In the genomic region with DNA sequence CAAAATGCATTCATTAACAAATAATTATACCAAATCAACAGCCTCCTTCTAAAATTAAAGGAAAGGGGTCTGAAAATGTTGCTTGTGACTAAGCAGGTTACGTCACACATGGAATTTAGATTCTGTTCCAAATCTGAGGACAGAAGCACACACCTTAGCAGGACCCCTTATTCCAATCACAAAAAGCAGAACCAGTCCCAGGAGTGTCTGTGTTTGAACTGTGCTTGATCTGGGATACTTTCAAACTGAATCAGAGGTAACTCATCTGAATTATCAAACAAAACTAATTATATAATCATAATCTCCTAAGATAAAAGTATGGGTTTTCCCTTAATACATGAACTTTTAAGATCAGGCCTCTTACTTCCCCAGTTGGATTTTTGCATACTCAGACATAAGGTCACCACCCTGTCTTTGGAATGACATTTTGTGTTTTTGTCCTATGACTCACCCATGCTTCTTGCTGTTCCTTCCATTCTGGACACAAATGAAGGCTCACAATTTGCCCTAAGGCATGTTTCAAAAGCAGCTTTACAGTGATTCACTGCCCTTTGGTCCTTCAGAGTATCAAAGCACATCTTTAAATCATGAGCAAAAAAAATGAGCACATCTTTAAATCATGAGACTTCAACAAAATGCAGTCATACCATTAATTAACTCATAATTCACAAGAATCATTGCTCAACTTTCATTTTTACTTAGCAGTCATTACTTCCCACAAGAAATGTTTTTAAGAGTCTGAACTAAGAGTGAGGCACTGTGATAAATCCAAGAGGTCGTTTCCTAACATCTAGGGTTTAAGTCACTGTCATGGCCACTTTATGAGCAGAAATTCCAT, we compare ENCODE assay signal across 9 cellular contexts. TPM values are rescaled to one million over a fixed set of nuclear protein-coding genes. Genes with fewer than 3 reads are reported as not detected.
DNase-seq lines count a peak whose midpoint lies in the region; ATAC-seq and TF ChIP-seq lines count a peak whose summit lies in the region.
"Had no signal": no experiment of that assay in that cellular context is flagged by ENCODE, and none has a peak within 500 bp of the region (broad histone marks: within the 10 kb centered on the region; RNA-seq: fewer than 3 reads in every experiment).

No MANE protein-coding gene starts in this region.

- H3K36me3 Mint-ChIP-seq in nephron progenitor cell (ENCODE audit: low read depth): peaks cover 45% of the 10 kb centered on the region
- H3K36me3 Mint-ChIP-seq in H9 (ENCODE audit: insufficient read depth in 1 of 3, low read depth in 3 of 3): no peaks in the 10 kb centered on the region
- H3K36me3 Mint-ChIP-seq in stimulated activated effector memory CD8-positive, alpha-beta T cell treated with anti-CD3 and anti-CD28 coated beads, Interleukin-12 subunit alpha, Interleukin-12 subunit beta, amount 100 ng/mL, for 72 hours: no peaks in the 10 kb centered on the region
- H3K36me3 Mint-ChIP-seq in activated CD8-positive, alpha-beta T cell treated with anti-CD3 and anti-CD28 coated beads, Interleukin-2, amount 10 ng/mL, durations not matched to agents 7 days and 5 days (ENCODE audit: low read depth): no peaks in the 10 kb centered on the region

- no peaks in the 10 kb centered on the region for H3K79me2 ChIP-seq in H9 (ENCODE audit: insufficient read depth, low read length)

- no peak overlapping the region for H3K4me3 ChIP-seq in AG10803 (ENCODE audit: low read length)

- POLR2A ChIA-PET in activated CD8-positive, alpha-beta T cell treated with anti-CD3 and anti-CD28 coated beads, Interleukin-2, amount 10 ng/mL, durations not matched to agents 7 days and 5 days (lab: Charles Lee): no interaction called here

- no peaks in the 10 kb centered on the region for H3K27me3 Mint-ChIP-seq in nephron progenitor cell (ENCODE audit: low read depth, poor library complexity)
- no peaks in the 10 kb centered on the region for H3K27me3 Mint-ChIP-seq in H9 (ENCODE audit: low read depth)
- H3K27me3 Mint-ChIP-seq in activated CD8-positive, alpha-beta T cell treated with anti-CD3 and anti-CD28 coated beads, Interleukin-2, amount 10 ng/mL, durations not matched to agents 7 days and 5 days (ENCODE audit: low read depth): no peaks in the 10 kb centered on the region

- H3K27ac Mint-ChIP-seq in nephron progenitor cell (peak overlapping the region; percentile 52), H9 (no peak overlapping the region; a peak in 1 of 7 replicates)
- H3K27ac Mint-ChIP-seq in stimulated activated effector memory CD8-positive, alpha-beta T cell treated with anti-CD3 and anti-CD28 coated beads, Interleukin-12 subunit alpha, Interleukin-12 subunit beta, amount 100 ng/mL, for 72 hours: no peak overlapping the region
- no peak overlapping the region for H3K27ac Mint-ChIP-seq in activated CD8-positive, alpha-beta T cell treated with anti-CD3 and anti-CD28 coated beads, Interleukin-2, amount 10 ng/mL, durations not matched to agents 7 days and 5 days

- H3K56ac ChIP-seq in H9 (ENCODE audit: insufficient read length, low read depth, low read length): no peak overlapping the region

- peak; percentile 100 for DNase-seq in AG10803 (ENCODE audit: low read depth)
- DNase-seq in NOMO-1 treated with DMSO at 0.1 percent for 48 hours (lab: John Stamatoyannopoulos, UW; ENCODE audit: unreplicated experiment): peak; percentile 97
- peak; percentile 97 for DNase-seq in epithelial cell of prostate (ENCODE audit: low read depth, low spot score)
- no peak for DNase-seq in nephron progenitor cell
- DNase-seq in G401 (ENCODE audit: low spot score): no peak
- DNase-seq in H9: no peak
- no peak for DNase-seq in stimulated activated effector memory CD8-positive, alpha-beta T cell treated with anti-CD3 and anti-CD28 coated beads, Interleukin-12 subunit alpha, Interleukin-12 subunit beta, amount 100 ng/mL, for 72 hours (ENCODE audit: low spot score in 2 of 2)
- DNase-seq in activated CD8-positive, alpha-beta T cell treated with anti-CD3 and anti-CD28 coated beads, Interleukin-2, amount 10 ng/mL, durations not matched to agents 7 days and 5 days: no peak
- DNase-seq: KBM-7 had no signal

- no peak overlapping the region for H3K4me2 ChIP-seq in H9 (ENCODE audit: insufficient read depth, insufficient read length, low read length)

- no peaks in the 10 kb centered on the region for H3K23me2 ChIP-seq in H9 (ENCODE audit: insufficient read length, low read depth, low read length, poor library complexity, severe bottlenecking)

- H4K91ac ChIP-seq in H9 (ENCODE audit: insufficient read length, low read depth, low read length): no peak overlapping the region

- H2BK12ac ChIP-seq in H9 (ENCODE audit: insufficient read length, low read depth, low read length): no peak overlapping the region

- in situ Hi-C loops in G401 (cut with HindIII; ENCODE audit: low sequenced_read_pairs): no loop called here

- no peaks in the 10 kb centered on the region for H3K9me3 ChIP-seq in H9 (ENCODE audit: control insufficient read depth, low read depth, low read length)

- no peak overlapping the region for H3K9ac ChIP-seq in H9 (ENCODE audit: extremely low read depth, insufficient read length, low read length)

- TF ChIP-seq CTCF in AG10803 (conservative IDR thresholded peaks at IDR 0.05; ENCODE audit: low read length): no peak
- no peak for TF ChIP-seq CTCF in nephron progenitor cell (IDR thresholded peaks at IDR 0.05)
- no peak for TF ChIP-seq CTCF in H9 (conservative IDR thresholded peaks at IDR 0.05)

- CTCF ChIA-PET in activated CD8-positive, alpha-beta T cell treated with anti-CD3 and anti-CD28 coated beads, Interleukin-2, amount 10 ng/mL, durations not matched to agents 7 days and 5 days (lab: Charles Lee): no interaction called here

- no peak overlapping the region for H2BK15ac ChIP-seq in H9 (ENCODE audit: low read depth, low read length)

- no peak overlapping the region for H3K23ac ChIP-seq in H9 (ENCODE audit: insufficient read length, low read depth, low read length)

- H3K79me1 ChIP-seq in H9 (ENCODE audit: insufficient read depth, low read depth, low read length, poor library complexity, severe bottlenecking): no peaks in the 10 kb centered on the region

- no peaks in the 10 kb centered on the region for H3K4me1 ChIP-seq in H9 (ENCODE audit: insufficient read depth, low read length)

- no peak overlapping the region for H2BK20ac ChIP-seq in H9 (ENCODE audit: low read depth, low read length, poor library complexity, severe bottlenecking)

- H3K27ac ChIP-seq in epithelial cell of prostate (peak overlapping the region; percentile 74), H9 (ENCODE audit: insufficient read length, low read depth, low read length) (no peak overlapping the region)

- ATAC-seq in stimulated activated effector memory CD8-positive, alpha-beta T cell treated with anti-CD3 and anti-CD28 coated beads, Interleukin-12 subunit alpha, Interleukin-12 subunit beta, amount 100 ng/mL, for 72 hours: no peak
- no peak for ATAC-seq in activated CD8-positive, alpha-beta T cell treated with anti-CD3 and anti-CD28 coated beads, Interleukin-2, amount 10 ng/mL, durations not matched to agents 7 days and 5 days

- no peak overlapping the region for H4K8ac ChIP-seq in H9 (replicated peaks; ENCODE audit: insufficient read length, low read depth, low read length)

- H3K27me3 ChIP-seq in H9 (ENCODE audit: insufficient read depth, low read length): no peaks in the 10 kb centered on the region

- H2BK120ac ChIP-seq in H9 (ENCODE audit: low read depth, low read length, poor library complexity, severe bottlenecking): no peak overlapping the region

- H3K9me3 Mint-ChIP-seq in nephron progenitor cell (no peaks in the 10 kb centered on the region), H9 (no peaks in the 10 kb centered on the region)
- peaks cover 14% of the 10 kb centered on the region for H3K9me3 Mint-ChIP-seq in stimulated activated effector memory CD8-positive, alpha-beta T cell treated with anti-CD3 and anti-CD28 coated beads, Interleukin-12 subunit alpha, Interleukin-12 subunit beta, amount 100 ng/mL, for 72 hours
- no peaks in the 10 kb centered on the region for H3K9me3 Mint-ChIP-seq in activated CD8-positive, alpha-beta T cell treated with anti-CD3 and anti-CD28 coated beads, Interleukin-2, amount 10 ng/mL, durations not matched to agents 7 days and 5 days (ENCODE audit: insufficient read depth)

- H2BK5ac ChIP-seq in H9 (ENCODE audit: insufficient read length, low read length): no peak overlapping the region

- H3T11ph ChIP-seq in H9 (ENCODE audit: low read length): no peak overlapping the region

- H4K5ac ChIP-seq in H9 (ENCODE audit: insufficient read length, low read depth, low read length): no peak overlapping the region

- H2AFZ ChIP-seq in H9 (ENCODE audit: low read length): no peak overlapping the region

- no peak overlapping the region for H3K14ac ChIP-seq in H9 (ENCODE audit: insufficient read depth, low read length)

- H4K20me1 ChIP-seq in H9 (ENCODE audit: control insufficient read depth, insufficient read depth, insufficient read length): no peaks in the 10 kb centered on the region

- no peak overlapping the region for H3K4me3 Mint-ChIP-seq in nephron progenitor cell
- H3K4me3 Mint-ChIP-seq in H9: no peak overlapping the region
- H3K4me3 Mint-ChIP-seq in stimulated activated effector memory CD8-positive, alpha-beta T cell treated with anti-CD3 and anti-CD28 coated beads, Interleukin-12 subunit alpha, Interleukin-12 subunit beta, amount 100 ng/mL, for 72 hours: no peak overlapping the region
- no peak overlapping the region for H3K4me3 Mint-ChIP-seq in activated CD8-positive, alpha-beta T cell treated with anti-CD3 and anti-CD28 coated beads, Interleukin-2, amount 10 ng/mL, durations not matched to agents 7 days and 5 days

- H3K4ac ChIP-seq in H9 (ENCODE audit: low read depth, low read length): no peak overlapping the region

- H2AK5ac ChIP-seq in H9 (ENCODE audit: insufficient read length, low read length): no peak overlapping the region

- no CpG with 5 or more reads among the region's 2 CpGs for WGBS in H9 (ENCODE audit: extremely low coverage, insufficient read length, low lambda C conversion rate)

- no peak overlapping the region for H3K18ac ChIP-seq in H9 (ENCODE audit: insufficient read length, low read depth, low read length)

- H3K4me1 Mint-ChIP-seq in nephron progenitor cell (peaks cover 23% of the 10 kb centered on the region), H9 (peaks cover 0 to 12% of the 10 kb centered on the region in 2 experiments; a peak in 2 of 4 replicates)
- H3K4me1 Mint-ChIP-seq in stimulated activated effector memory CD8-positive, alpha-beta T cell treated with anti-CD3 and anti-CD28 coated beads, Interleukin-12 subunit alpha, Interleukin-12 subunit beta, amount 100 ng/mL, for 72 hours: no peaks in the 10 kb centered on the region
- H3K4me1 Mint-ChIP-seq in activated CD8-positive, alpha-beta T cell treated with anti-CD3 and anti-CD28 coated beads, Interleukin-2, amount 10 ng/mL, durations not matched to agents 7 days and 5 days (ENCODE audit: low read depth): no peaks in the 10 kb centered on the region

RNA-seq across cellular contexts. Expression of a gene that starts 35.4 kb away (rescaled TPM):
- total RNA-seq in G401 (2014; rRNA removed; shearing (Covaris generic)): 12.2 and 13.8 TPM in 2 replicates
- 1.4 and 1.6 TPM in 2 replicates for total RNA-seq in H9 (2021)
- total RNA-seq in activated CD8-positive, alpha-beta T cell treated with anti-CD3 and anti-CD28 coated beads, Interleukin-2, amount 10 ng/mL, durations not matched to agents 7 days and 5 days: not detected

Comparison
In these comparisons a context has a peak if more than half of its experiments do, and no peak if none do; other contexts are left out.
1. DNase-seq: peak in AG10803 (single experiment), NOMO-1 treated with DMSO at 0.1 percent for 48 hours (single experiment) and epithelial cell of prostate (single experiment); none in nephron progenitor cell (single experiment), G401 (single experiment), H9 (single experiment), stimulated activated effector memory CD8-positive, alpha-beta T cell treated with anti-CD3 and anti-CD28 coated beads, Interleukin-12 subunit alpha, Interleukin-12 subunit beta, amount 100 ng/mL, for 72 hours (0 of 2) and activated CD8-positive, alpha-beta T cell treated with anti-CD3 and anti-CD28 coated beads, Interleukin-2, amount 10 ng/mL, durations not matched to agents 7 days and 5 days (single experiment).